20 cellular contexts compared by ENCODE assay signal in genomic region chr10:121862042-121862441, GRCh38.
"Had no signal": no experiment of that assay in that cellular context is flagged by ENCODE, and none has a peak within 500 bp of the region (broad histone marks: within the 10 kb centered on the region; RNA-seq: fewer than 3 reads in every experiment).

No MANE protein-coding gene starts in this region.

- H3K4me1 Mint-ChIP-seq: stimulated activated effector memory CD8-positive, alpha-beta T cell treated with anti-CD3 and anti-CD28 coated beads, Interleukin-12 subunit alpha, Interleukin-12 subunit beta, amount 100 ng/mL, for 72 hours had no signal

- H3K9me3 ChIP-seq: lower lobe of right lung, prostate gland, right atrium auricular region, sigmoid colon, stomach, thyroid gland had no signal

- H3K4me1 ChIP-seq: lower lobe of right lung, prostate gland, right atrium auricular region, sigmoid colon, stomach, thyroid gland had no signal

- DNase-seq: dorsolateral prefrontal cortex; effector CD4-positive, alpha-beta T cell; left ventricle myocardium superior; lower lobe of right lung; naive thymus-derived CD8-positive, alpha-beta T cell; nucleus accumbens; sigmoid colon; stimulated activated CD4-positive, alpha-beta T cell treated with anti-CD3 and anti-CD28 coated beads, Interleukin-2, amount 100 ng/mL, for 24 hours; stimulated activated CD4-positive, alpha-beta T cell treated with anti-CD3 and anti-CD28 coated beads, Interleukin-4, amount 100 ng/mL, for 24 hours; stimulated activated naive CD4-positive, alpha-beta T cell treated with Interleukin-2 at 50 U/mL for 16 hours; stomach; thyroid gland; trophoblast cell had no signal

- H3K4me3 ChIP-seq: dorsolateral prefrontal cortex, lower lobe of right lung, prostate gland, right atrium auricular region, sigmoid colon, stomach, thyroid gland had no signal

- ATAC-seq: left ventricle myocardium superior; lower lobe of right lung; naive thymus-derived CD8-positive, alpha-beta T cell; stimulated activated effector memory CD8-positive, alpha-beta T cell treated with anti-CD3 and anti-CD28 coated beads, Interleukin-12 subunit alpha, Interleukin-12 subunit beta, amount 100 ng/mL, for 72 hours had no signal

- H3K27me3 Mint-ChIP-seq: naive thymus-derived CD8-positive, alpha-beta T cell had no signal

- H3K27ac Mint-ChIP-seq: stimulated activated effector memory CD8-positive, alpha-beta T cell treated with anti-CD3 and anti-CD28 coated beads, Interleukin-12 subunit alpha, Interleukin-12 subunit beta, amount 100 ng/mL, for 72 hours had no signal

- FAIRE-seq: colon, frontal cortex, keratinocyte had no signal

- H3K27ac ChIP-seq: dorsolateral prefrontal cortex, lower lobe of right lung, prostate gland, right atrium auricular region, sigmoid colon, stomach, thyroid gland had no signal

- H3K4me3 Mint-ChIP-seq: naive thymus-derived CD8-positive, alpha-beta T cell; neural crest cell; stimulated activated effector memory CD8-positive, alpha-beta T cell treated with anti-CD3 and anti-CD28 coated beads, Interleukin-12 subunit alpha, Interleukin-12 subunit beta, amount 100 ng/mL, for 72 hours had no signal

- H3K27me3 ChIP-seq: dorsolateral prefrontal cortex, right atrium auricular region, sigmoid colon, stomach, thyroid gland had no signal

- H3K36me3 ChIP-seq: prostate gland, right atrium auricular region, thyroid gland had no signal

- H3K9me3 Mint-ChIP-seq: stimulated activated effector memory CD8-positive, alpha-beta T cell treated with anti-CD3 and anti-CD28 coated beads, Interleukin-12 subunit alpha, Interleukin-12 subunit beta, amount 100 ng/mL, for 72 hours had no signal
